Comparison of ENCODE assay signal across 12 cellular contexts in the genomic region with DNA sequence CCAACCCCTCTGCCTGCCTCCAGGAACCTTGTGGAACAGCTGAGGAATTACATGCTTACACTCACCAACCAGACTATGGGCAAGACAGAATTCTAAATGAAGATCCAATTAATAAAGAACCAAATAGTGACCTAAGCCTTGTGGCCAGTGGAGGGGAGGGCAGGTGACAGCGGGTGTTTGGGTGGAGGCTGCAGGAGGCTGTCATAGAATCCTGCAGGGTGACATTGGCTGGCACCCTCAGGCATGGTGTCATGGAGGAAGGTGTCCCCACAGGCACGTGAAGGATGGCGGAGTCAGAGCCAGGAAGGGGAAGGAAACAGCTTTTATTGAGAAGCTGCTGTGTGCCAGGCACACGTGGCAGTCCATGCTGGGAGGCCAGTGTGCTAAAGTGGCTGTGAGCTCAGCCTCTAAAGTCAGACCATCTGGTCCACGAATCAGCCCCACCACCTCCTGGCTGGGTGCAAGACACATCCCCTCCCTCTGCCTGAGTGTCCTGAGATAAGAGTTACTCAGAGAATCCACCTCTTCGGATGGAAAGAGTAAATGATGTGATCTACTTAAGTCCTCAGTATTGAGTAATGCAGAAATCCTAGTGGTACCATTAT. TPM values are rescaled to one million over a fixed set of nuclear protein-coding genes. Genes with fewer than 3 reads are reported as not detected.
DNase-seq lines count a peak whose midpoint lies in the region; FAIRE-seq and TF ChIP-seq lines count a peak whose summit lies in the region.
"Had no signal": no experiment of that assay in that cellular context is flagged by ENCODE, and none has a peak within 500 bp of the region (broad histone marks: within the 10 kb centered on the region; RNA-seq: fewer than 3 reads in every experiment).

No MANE protein-coding gene starts in this region.

- H3K79me2 ChIP-seq in H1 (ENCODE audit: control insufficient read depth in 1 of 2, insufficient read depth in 2 of 2, low read length in 2 of 2) = no peaks in the 10 kb centered on the region

- no peaks in the 10 kb centered on the region for H3K23me2 ChIP-seq in H1 (ENCODE audit: low read depth, low read length)

- H3K4me1 ChIP-seq in H1 (replicated peaks in 1 of 4; ENCODE audit: control insufficient read depth in 3 of 4, insufficient read depth in 4 of 4, low read length in 3 of 4) (no peaks in the 10 kb centered on the region), skeletal muscle satellite cell (ENCODE audit: control insufficient read depth, insufficient read depth, low read length) (peaks cover 77% of the 10 kb centered on the region)

- CTCF ChIA-PET in activated naive CD4-positive, alpha-beta T cell treated with anti-CD3 and anti-CD28 coated beads, Interleukin-2, amount 10 ng/mL, durations not matched to agents 7 days and 5 days (lab: Charles Lee) = interaction anchor here (1.1 to 4.7 kb wide), 8 partner anchors 9 to 48 kb away, joined by 3 to 19 read pairs (median 3); no protein-coding TSS in a partner anchor
- CTCF ChIA-PET in H1 (lab: Charles Lee; ENCODE audit: partially characterized antibody) = interaction anchor here (1.5 to 3.0 kb wide), 4 partner anchors 13 to 289 kb away, joined by 4 to 11 read pairs (median 7); no protein-coding TSS in a partner anchor

- H3K9ac ChIP-seq in H1 (replicated peaks in 1 of 4; ENCODE audit: extremely low read depth in 1 of 4, low read depth in 3 of 4, low read length in 3 of 4) (no peak overlapping the region), skeletal muscle satellite cell (ENCODE audit: low read depth, low read length) (peak overlapping the region; percentile 11)

- H3K18ac ChIP-seq in H1 (ENCODE audit: extremely low read depth, low read length) = no peak overlapping the region

- H3K36me3 Mint-ChIP-seq in activated naive CD4-positive, alpha-beta T cell treated with anti-CD3 and anti-CD28 coated beads, Interleukin-2, amount 10 ng/mL, durations not matched to agents 7 days and 5 days = peaks cover 20% of the 10 kb centered on the region

- H3K4me2 ChIP-seq in H1 (ENCODE audit: insufficient read depth in 1 of 2, low read depth in 2 of 2, low read length in 2 of 2) = no peak overlapping the region
- H3K4me2 ChIP-seq in skeletal muscle satellite cell (ENCODE audit: low read length) = no peak overlapping the region

- no peak overlapping the region for H4K5ac ChIP-seq in H1 (ENCODE audit: insufficient read length, low read depth, low read length)

- H3K27ac Mint-ChIP-seq in activated naive CD4-positive, alpha-beta T cell treated with anti-CD3 and anti-CD28 coated beads, Interleukin-2, amount 10 ng/mL, durations not matched to agents 7 days and 5 days = peak overlapping the region; percentile 93

- H3K79me1 ChIP-seq in H1 (ENCODE audit: low read depth, low read length) = no peaks in the 10 kb centered on the region

- no peak overlapping the region for H3K4me3 ChIP-seq in H1 (ENCODE audit: extremely low read depth in 1 of 4, insufficient read depth in 2 of 4, low read depth in 3 of 4, low read length in 4 of 4)
- no peak overlapping the region for H3K4me3 ChIP-seq in skeletal muscle satellite cell (ENCODE audit: low read length)
- H3K4me3 ChIP-seq in MG63 = no peak overlapping the region

- H4K91ac ChIP-seq in H1 (replicated peaks; ENCODE audit: insufficient read length, low read length) = no peak overlapping the region

- H3K27me3 Mint-ChIP-seq in activated naive CD4-positive, alpha-beta T cell treated with anti-CD3 and anti-CD28 coated beads, Interleukin-2, amount 10 ng/mL, durations not matched to agents 7 days and 5 days = no peaks in the 10 kb centered on the region

- TF ChIP-seq POLR2A in H1 (IDR thresholded peaks at IDR 0.05; ENCODE audit: control extremely low read depth in 1 of 2, low read depth in 2 of 2, low read length in 2 of 2) = no peak

- no peak overlapping the region for H3K14ac ChIP-seq in H1 (ENCODE audit: insufficient read length)

- no peak overlapping the region for H2BK120ac ChIP-seq in H1 (replicated peaks; ENCODE audit: low read depth, low read length)

- H2BK5ac ChIP-seq in H1 (ENCODE audit: low read depth, low read length) = no peak overlapping the region

- 93% methylated on average over 6 of the region's 6 CpGs; no CpG with 5 or more reads in 1 of the 2 experiments for WGBS in H1 (ENCODE audit: extremely low coverage in 1 of 2, insufficient coverage in 1 of 2, insufficient read length in 1 of 2, insufficient replicate concordance in 2 of 2, low coverage in 1 of 2, low lambda C conversion rate in 2 of 2, missing lambda C conversion rate in 1 of 2), 2 experiments

- H4K20me1 ChIP-seq in H1 (replicated peaks in 1 of 2; ENCODE audit: control insufficient read depth in 1 of 2, insufficient read depth in 2 of 2, low read length in 2 of 2) = no peaks in the 10 kb centered on the region

- TF ChIP-seq CTCF in H1 (IDR thresholded peaks at IDR 0.05; ENCODE audit: control extremely low read depth in 1 of 3, insufficient read depth in 1 of 3, low read depth in 1 of 3, low read length in 3 of 3) = no peak

- no peak overlapping the region for H2AFZ ChIP-seq in H1 (ENCODE audit: low read length)

- 0 out of 2 replicates have a peak overlapping the region, but pooled peaks have one; percentile 32 for H2BK15ac ChIP-seq in H1 (ENCODE audit: low read length)

- TF ChIP-seq EP300 in H1 (IDR thresholded peaks at IDR 0.05; ENCODE audit: borderline replicate concordance in 1 of 2, low read depth in 2 of 2, low read length in 2 of 2) = no peak

- no peak overlapping the region for H3K56ac ChIP-seq in H1 (replicated peaks; ENCODE audit: insufficient read length, low read depth, low read length)

- no peak overlapping the region for H2AK5ac ChIP-seq in H1 (ENCODE audit: low read depth, low read length)

- H2BK12ac ChIP-seq in H1 (ENCODE audit: low read depth, low read length) = no peak overlapping the region

- no peak for TF ChIP-seq RAD21 in H1 (IDR thresholded peaks at IDR 0.05 in 1 of 2, conservative IDR thresholded peaks at IDR 0.05 in 1 of 2; ENCODE audit: low read depth in 2 of 2, low read length in 2 of 2)

- H3K36me3 ChIP-seq in H1 (ENCODE audit: control insufficient read depth in 2 of 4, insufficient read depth in 4 of 4, low read length in 3 of 4) (no peaks in the 10 kb centered on the region), skeletal muscle satellite cell (ENCODE audit: insufficient read depth, low read length) (peaks cover 22% of the 10 kb centered on the region), MG63 (no peaks in the 10 kb centered on the region)

- H2BK20ac ChIP-seq in H1 (ENCODE audit: low read length) = no peak overlapping the region

- no peak for DNase-seq in activated naive CD4-positive, alpha-beta T cell treated with anti-CD3 and anti-CD28 coated beads, Interleukin-2, amount 10 ng/mL, durations not matched to agents 7 days and 5 days
- DNase-seq in activated naive CD4-positive, alpha-beta T cell treated with Interleukin-2 at 50 U/mL for 16 hours = no peak
- DNase-seq in NCI-H69 (lab: John Stamatoyannopoulos, UW) (peak; percentile 40), H1 (ENCODE audit: low read depth in 1 of 2, low spot score in 2 of 2) (no peak), MG63 (no peak), NCI-H774 (lab: John Stamatoyannopoulos, UW) (no peak), amygdala (lab: John Stamatoyannopoulos, UW) (no peak)
- DNase-seq: NCI-H1694 treated with DMSO at 0.1 percent for 48 hours had no signal

- H3K9me3 Mint-ChIP-seq in activated naive CD4-positive, alpha-beta T cell treated with anti-CD3 and anti-CD28 coated beads, Interleukin-2, amount 10 ng/mL, durations not matched to agents 7 days and 5 days = peaks cover 13% of the 10 kb centered on the region

- H3K4me1 Mint-ChIP-seq in activated naive CD4-positive, alpha-beta T cell treated with anti-CD3 and anti-CD28 coated beads, Interleukin-2, amount 10 ng/mL, durations not matched to agents 7 days and 5 days = peaks cover 64% of the 10 kb centered on the region

- H3K23ac ChIP-seq in H1 (ENCODE audit: insufficient read length) = no peak overlapping the region

- POLR2A ChIA-PET in H1 (lab: Charles Lee; ENCODE audit: partially characterized antibody) = no interaction called here

- H3K27ac ChIP-seq in H1 (ENCODE audit: low read depth, low read length) = no peak overlapping the region

- H3K9me3 ChIP-seq in H1 (ENCODE audit: insufficient read depth in 2 of 2, low read depth in 1 of 2, low read length in 1 of 2) (no peaks in the 10 kb centered on the region; a peak in 1 of 4 replicates), skeletal muscle satellite cell (replicated peaks; ENCODE audit: low read length) (no peaks in the 10 kb centered on the region), MG63 (no peaks in the 10 kb centered on the region)

- no peak for FAIRE-seq in H1 (lab: Jason Lieb, UNC)

- no peak overlapping the region for H4K8ac ChIP-seq in H1 (ENCODE audit: extremely low read depth, insufficient read depth, low read length)

- H3K27me3 ChIP-seq in H1 (replicated peaks in 1 of 4; ENCODE audit: control insufficient read depth in 3 of 4, extremely low read depth in 1 of 4, insufficient read depth in 3 of 4, low read length in 3 of 4) (no peaks in the 10 kb centered on the region), skeletal muscle satellite cell (ENCODE audit: control insufficient read depth, insufficient read depth, low read length) (no peaks in the 10 kb centered on the region), MG63 (no peaks in the 10 kb centered on the region)

- H3K4me3 Mint-ChIP-seq in activated naive CD4-positive, alpha-beta T cell treated with anti-CD3 and anti-CD28 coated beads, Interleukin-2, amount 10 ng/mL, durations not matched to agents 7 days and 5 days = no peak overlapping the region
- H3K4me3 Mint-ChIP-seq: brain had no signal

- H3K4ac ChIP-seq in H1 (replicated peaks; ENCODE audit: insufficient read length, low read depth, low read length) = no peak overlapping the region

TF ChIP-seq in H1, 55 proteins besides CTCF, POLR2A, EP300 and RAD21 (continues in another document):
- TF ChIP-seq KDM1A (IDR thresholded peaks at IDR 0.05; ENCODE audit: borderline replicate concordance, low read length) = no peak
- TF ChIP-seq, protein P1, sequence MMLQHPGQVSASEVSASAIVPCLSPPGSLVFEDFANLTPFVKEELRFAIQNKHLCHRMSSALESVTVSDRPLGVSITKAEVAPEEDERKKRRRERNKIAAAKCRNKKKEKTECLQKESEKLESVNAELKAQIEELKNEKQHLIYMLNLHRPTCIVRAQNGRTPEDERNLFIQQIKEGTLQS (IDR thresholded peaks at IDR 0.05; ENCODE audit: insufficient read depth, low read depth, low read length) = no peak

RNA-seq across cellular contexts. Expression of a gene that starts 8.7 kb away (rescaled TPM):
- total RNA-seq in H1 (2021; fragmentation: NEBNext Ultra II Directional; extraction: Animal tissue kit (Norgen Biotek cat#: 25700)) = 0.67 and 0.78 TPM in 2 replicates
- 0.62 and 0.77 TPM in 2 replicates for polyA plus RNA-seq in H1 (2011; rRNA removed)
- polyA plus RNA-seq in H1 (2011; cell fraction: cytosol; rRNA removed) = 0.65 TPM
- 1.5 TPM for polyA plus RNA-seq in H1 (2011; cell fraction: nucleus; rRNA removed)
- 0.80 to 1.4 TPM (median 1.2 TPM) in 4 replicates for polyA plus RNA-seq in H1 (2012, experiment 1 of 2)
- polyA plus RNA-seq in H1 (2012, experiment 2 of 2) = 0.33 TPM
- 0.10 TPM for polyA plus RNA-seq in H1 (2013, experiment 1 of 2)
- 0.18 TPM for polyA plus RNA-seq in H1 (2013, experiment 2 of 2)
- polyA minus RNA-seq in H1 (2011; rRNA and poly(A)+ RNA removed) = 0.95 and 1.0 TPM in 2 replicates
- polyA minus RNA-seq in H1 (2011; cell fraction: cytosol; rRNA and poly(A)+ RNA removed) = 0.44 TPM
- polyA minus RNA-seq in H1 (2011; cell fraction: nucleus; rRNA and poly(A)+ RNA removed) = 1.6 TPM
- 0.25 and 2.8 TPM in 2 replicates for total RNA-seq in skeletal muscle satellite cell (2012; rRNA removed)
- total RNA-seq in MG63 (2014; rRNA removed; shearing (Covaris generic); ENCODE audit: low replicate concordance) = not detected in 2 replicates
- polyA plus RNA-seq: fibroblast of lung; naive thymus-derived CD4-positive, alpha-beta T cell had no signal
